Comparison of ENCODE assay signal across 29 cellular contexts in genomic region chr7:8305104-8305503, GRCh38.
"Had no signal": no experiment of that assay in that cellular context is flagged by ENCODE, and none has a peak within 500 bp of the region (broad histone marks: within the 10 kb centered on the region; RNA-seq: fewer than 3 reads in every experiment).

No MANE protein-coding gene starts in this region.

- H3K9ac ChIP-seq: parathyroid adenoma had no signal

- H3K4me3 Mint-ChIP-seq: mesothelial cell of epicardium; naive B cell; natural killer cell treated with Interleukin-12 subunit alpha and Interleukin-12 subunit beta and Interleukin-15 and Interleukin-18, amount 100 ng/mL, for 72 hours; stimulated activated naive B cell treated with anti-CD40 and anti-IgM and Interleukin-4, amounts not matched to agents 10 μg/mL and 1 μg/mL and 100 μg/mL, for 72 hours; stimulated activated naive CD8-positive, alpha-beta T cell treated with anti-CD3 and anti-CD28 coated beads, Interleukin-15, Interleukin-2, amounts not matched to agents 100 ng/mL and 50 ng/mL, for 24 hours had no signal

- ATAC-seq: esophagus mucosa; gastrocnemius medialis; heart left ventricle; left cardiac atrium; left lung; mucosa of descending colon; natural killer cell treated with Interleukin-12 subunit alpha and Interleukin-12 subunit beta and Interleukin-15 and Interleukin-18, amount 100 ng/mL, for 72 hours; right lobe of liver; stimulated activated naive B cell treated with anti-CD40 and anti-IgM and Interleukin-4, amounts not matched to agents 10 μg/mL and 1 μg/mL and 100 μg/mL, for 72 hours; upper lobe of right lung had no signal

- H3K27ac ChIP-seq: dorsolateral prefrontal cortex, epithelial cell of prostate, gastrocnemius medialis, heart left ventricle, left lung, neutrophil, parathyroid adenoma, right lobe of liver, thoracic aorta, tibial nerve, upper lobe of right lung, uterus had no signal

- H3K9me3 Mint-ChIP-seq: natural killer cell treated with Interleukin-12 subunit alpha and Interleukin-12 subunit beta and Interleukin-15 and Interleukin-18, amount 100 ng/mL, for 72 hours; stimulated activated naive B cell treated with anti-CD40 and anti-IgM and Interleukin-4, amounts not matched to agents 10 μg/mL and 1 μg/mL and 100 μg/mL, for 72 hours; stimulated activated naive CD8-positive, alpha-beta T cell treated with anti-CD3 and anti-CD28 coated beads, Interleukin-15, Interleukin-2, amounts not matched to agents 100 ng/mL and 50 ng/mL, for 24 hours had no signal

- H3K9me3 ChIP-seq: gastrocnemius medialis, left lung, mucosa of descending colon, neutrophil, right lobe of liver, thoracic aorta, tibial nerve, upper lobe of right lung, uterus had no signal

- H3K4me1 Mint-ChIP-seq: mesothelial cell of epicardium; naive B cell; stimulated activated naive B cell treated with anti-CD40 and anti-IgM and Interleukin-4, amounts not matched to agents 10 μg/mL and 1 μg/mL and 100 μg/mL, for 72 hours had no signal

- H3K4me1 ChIP-seq: gastrocnemius medialis, heart left ventricle, left lung, parathyroid adenoma, right lobe of liver, tibial nerve, upper lobe of right lung, uterus had no signal

- H3K36me3 Mint-ChIP-seq: naive B cell; natural killer cell treated with Interleukin-12 subunit alpha and Interleukin-12 subunit beta and Interleukin-15 and Interleukin-18, amount 100 ng/mL, for 72 hours; stimulated activated naive B cell treated with anti-CD40 and anti-IgM and Interleukin-4, amounts not matched to agents 10 μg/mL and 1 μg/mL and 100 μg/mL, for 72 hours had no signal

- H3K4me3 ChIP-seq: dorsolateral prefrontal cortex, gastrocnemius medialis, heart left ventricle, left lung, mucosa of descending colon, right lobe of liver, thoracic aorta, tibial nerve, upper lobe of right lung, uterus had no signal

- H3K27me3 ChIP-seq: dorsolateral prefrontal cortex, gastrocnemius medialis, heart left ventricle, left lung, neutrophil, right lobe of liver, tibial nerve, upper lobe of right lung, uterus had no signal

- FAIRE-seq: islet of Langerhans, small intestine had no signal

- H3K36me3 ChIP-seq: gastrocnemius medialis, heart left ventricle, left lung, neutrophil, right lobe of liver, thoracic aorta, tibial nerve, upper lobe of right lung, uterus had no signal

- H3K27ac Mint-ChIP-seq: mesothelial cell of epicardium; naive B cell; natural killer cell treated with Interleukin-12 subunit alpha and Interleukin-12 subunit beta and Interleukin-15 and Interleukin-18, amount 100 ng/mL, for 72 hours; progenitor cell of endocrine pancreas; stimulated activated naive B cell treated with anti-CD40 and anti-IgM and Interleukin-4, amounts not matched to agents 10 μg/mL and 1 μg/mL and 100 μg/mL, for 72 hours; stimulated activated naive CD8-positive, alpha-beta T cell treated with anti-CD3 and anti-CD28 coated beads, Interleukin-15, Interleukin-2, amounts not matched to agents 100 ng/mL and 50 ng/mL, for 24 hours had no signal

- H3K27me3 Mint-ChIP-seq: progenitor cell of endocrine pancreas; stimulated activated naive CD8-positive, alpha-beta T cell treated with anti-CD3 and anti-CD28 coated beads, Interleukin-15, Interleukin-2, amounts not matched to agents 100 ng/mL and 50 ng/mL, for 24 hours had no signal

- DNase-seq: dorsolateral prefrontal cortex; effector CD4-positive, alpha-beta T cell; foreskin fibroblast; gastrocnemius medialis; heart left ventricle; hippocampal formation; left cardiac atrium; left lung; mesenchymal stem cell; mucosa of descending colon; naive B cell; right lobe of liver; small intestine; stimulated activated CD4-positive, alpha-beta T cell treated with anti-CD3 and anti-CD28 coated beads, Interleukin-15, amount 100 ng/mL, for 24 hours; stimulated activated CD4-positive, alpha-beta T cell treated with anti-CD3 and anti-CD28 coated beads, Interleukin-2, amount 100 ng/mL, for 48 hours; stimulated activated naive B cell treated with anti-CD40 and anti-IgM and Interleukin-4, amounts not matched to agents 10 μg/mL and 1 μg/mL and 100 μg/mL, for 72 hours; upper lobe of right lung; uterus had no signal
